17 cellular contexts compared by ENCODE assay signal in the genomic region with DNA sequence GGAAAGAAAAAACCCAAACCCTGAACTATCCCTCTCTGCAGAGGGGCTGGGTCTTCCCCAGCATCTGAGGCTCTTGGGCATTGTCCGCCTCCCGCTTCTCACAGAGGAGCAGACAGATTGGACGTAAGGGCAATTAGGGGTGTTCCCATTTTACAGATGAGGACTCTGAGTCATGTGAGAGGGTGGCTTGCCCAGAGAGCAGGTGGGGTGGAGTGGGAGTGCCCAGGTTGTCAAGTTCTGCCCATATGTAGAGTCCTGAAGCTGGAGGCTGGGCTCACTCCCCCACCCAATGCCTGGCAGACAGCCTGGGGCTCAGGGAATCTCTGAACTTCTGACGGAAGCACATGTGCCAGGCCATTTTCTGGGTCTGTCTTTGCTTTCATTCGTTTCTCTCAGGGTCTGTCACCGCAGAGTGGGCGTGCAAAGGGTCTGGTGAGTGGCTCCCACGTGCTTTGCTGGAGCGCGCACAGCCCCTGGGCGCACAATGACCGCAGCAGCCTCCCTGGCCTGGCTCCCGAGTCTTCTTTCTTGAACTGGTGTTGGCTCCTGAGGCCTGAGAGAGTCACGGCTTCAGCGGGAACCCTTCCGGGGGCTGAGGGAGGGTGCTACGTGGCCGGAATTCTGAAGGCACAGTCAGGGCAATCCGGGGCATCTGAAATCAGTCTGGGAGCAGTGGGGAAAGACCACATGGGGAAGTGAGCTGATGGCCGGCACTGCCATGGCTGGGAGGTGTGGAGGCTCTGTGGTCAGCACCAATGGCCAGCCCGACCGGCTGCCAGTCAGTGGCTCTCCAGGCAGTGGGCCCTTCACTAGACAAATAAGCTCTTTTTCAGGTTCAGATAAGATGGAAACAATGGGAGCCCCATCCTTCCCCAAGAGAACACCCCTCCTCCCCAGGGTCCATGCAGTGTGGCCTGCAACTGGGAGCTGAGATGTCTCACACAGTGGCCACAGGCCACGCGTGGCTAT. TPM values are rescaled to one million over a fixed set of nuclear protein-coding genes. Genes with fewer than 3 reads are reported as not detected.
"Had no signal": no experiment of that assay in that cellular context is flagged by ENCODE, and none has a peak within 500 bp of the region (broad histone marks: within the 10 kb centered on the region; RNA-seq: fewer than 3 reads in every experiment).

No MANE protein-coding gene starts in this region.

- DNase-seq: activated CD4-positive, alpha-beta T cell treated with anti-CD3 and anti-CD28 coated beads for 48 hours; activated CD8-positive, alpha-beta T cell treated with anti-CD3 and anti-CD28 coated beads, Interleukin-2, amount 10 ng/mL, durations not matched to agents 7 days and 5 days; activated gamma-delta T cell treated with Interleukin-2 at 50 U/mL for 16 hours; kidney; left ventricle myocardium inferior; mucosa of descending colon; naive thymus-derived CD4-positive, alpha-beta T cell; occipital lobe; T-helper 17 cell; tibial artery had no signal

- H3K36me3 Mint-ChIP-seq: activated naive CD8-positive, alpha-beta T cell; naive thymus-derived CD4-positive, alpha-beta T cell had no signal

- H3K9me3 Mint-ChIP-seq: naive thymus-derived CD4-positive, alpha-beta T cell had no signal

- H3K27me3 Mint-ChIP-seq: activated naive CD8-positive, alpha-beta T cell had no signal

- H3K4me3 Mint-ChIP-seq: activated CD8-positive, alpha-beta T cell treated with anti-CD3 and anti-CD28 coated beads, Interleukin-2, amount 10 ng/mL, durations not matched to agents 7 days and 5 days; activated naive CD8-positive, alpha-beta T cell; naive thymus-derived CD4-positive, alpha-beta T cell; T-helper 17 cell had no signal

- H3K27me3 ChIP-seq: breast epithelium, vagina had no signal

- ATAC-seq: activated CD8-positive, alpha-beta T cell treated with anti-CD3 and anti-CD28 coated beads, Interleukin-2, amount 10 ng/mL, durations not matched to agents 7 days and 5 days; mucosa of descending colon; naive thymus-derived CD4-positive, alpha-beta T cell; sciatic nerve; T-helper 17 cell had no signal

- H3K4me1 ChIP-seq: breast epithelium, left ventricle myocardium inferior, tibial artery had no signal

- H3K4me3 ChIP-seq: breast epithelium, left ventricle myocardium inferior, mucosa of descending colon, prostate gland, tibial artery, vagina had no signal

- H3K27ac Mint-ChIP-seq: activated CD8-positive, alpha-beta T cell treated with anti-CD3 and anti-CD28 coated beads, Interleukin-2, amount 10 ng/mL, durations not matched to agents 7 days and 5 days; activated naive CD8-positive, alpha-beta T cell; naive thymus-derived CD4-positive, alpha-beta T cell; T-helper 17 cell had no signal

- H3K27ac ChIP-seq: breast epithelium, left ventricle myocardium inferior, prostate gland, tibial artery, vagina had no signal

- H3K9me3 ChIP-seq: breast epithelium, mucosa of descending colon, prostate gland, tibial artery, vagina had no signal

- H3K36me3 ChIP-seq: breast epithelium, left ventricle myocardium inferior, prostate gland, tibial artery, vagina had no signal

RNA-seq across cellular contexts. Expression of gene TRPM1, which starts 1.1 kb away (rescaled TPM):
- total RNA-seq: activated CD8-positive, alpha-beta T cell treated with anti-CD3 and anti-CD28 coated beads, Interleukin-2, amount 10 ng/mL, durations not matched to agents 7 days and 5 days; breast epithelium; chondrocyte; glomerular endothelial cell; kidney; left ventricle myocardium inferior; mucosa of descending colon; naive thymus-derived CD4-positive, alpha-beta T cell; occipital lobe; sciatic nerve; T-helper 17 cell; vagina had no signal
- polyA plus RNA-seq: naive thymus-derived CD4-positive, alpha-beta T cell had no signal
